In the genomic region with DNA sequence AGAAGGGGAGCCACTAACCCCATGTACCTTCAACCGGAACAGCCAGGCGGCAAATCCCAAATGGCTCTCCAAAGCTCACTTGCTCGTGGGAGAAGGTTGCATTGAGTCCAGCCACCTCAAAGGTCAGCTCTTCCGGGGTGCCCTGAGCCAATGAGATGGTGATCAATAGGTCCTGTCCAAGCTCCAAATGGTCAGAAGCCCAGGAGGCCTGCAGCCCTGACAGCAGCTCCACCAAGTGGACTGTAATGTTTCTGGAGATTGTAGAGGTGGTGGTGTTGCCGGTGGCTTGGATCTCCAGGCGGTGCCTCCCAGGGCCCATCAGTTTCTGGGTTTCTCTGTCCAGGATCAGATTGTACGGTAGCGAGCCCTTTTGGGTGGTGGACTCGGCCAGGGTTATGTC, we compare ENCODE assay signal across 1 cellular context.
TF ChIP-seq lines count a peak whose summit lies in the region.

No MANE protein-coding gene starts in this region.

TF ChIP-seq in SK-N-SH, 30 proteins besides CTCF, POLR2A, EP300 and RAD21 (continued from another document):
- no peak for TF ChIP-seq MXI1 (IDR thresholded peaks at IDR 0.05; ENCODE audit: low read depth, low read length)
- no peak for TF ChIP-seq TCF12 (IDR thresholded peaks at IDR 0.05)
- no peak for TF ChIP-seq FOSL2 (IDR thresholded peaks at IDR 0.05; ENCODE audit: borderline replicate concordance, low read depth)
TF ChIP-seq in SK-N-SH: peak in this region for 0.
